ENCODE assay signal across 12 cellular contexts in genomic region chr4:10008208-10009005, GRCh38. TPM values are rescaled to one million over a fixed set of nuclear protein-coding genes. Genes with fewer than 3 reads are reported as not detected.
A peak's percentile ranks its signal among the peaks of the same experiment; 100 is the strongest.
DNase-seq lines count a peak whose midpoint lies in the region; ATAC-seq and TF ChIP-seq lines count a peak whose summit lies in the region.
"Had no signal": no experiment of that assay in that cellular context is flagged by ENCODE, and none has a peak within 500 bp of the region (broad histone marks: within the 10 kb centered on the region; RNA-seq: fewer than 3 reads in every experiment).

No MANE protein-coding gene starts in this region.

- TF ChIP-seq EP300 in SK-N-SH (IDR thresholded peaks at IDR 0.05; ENCODE audit: borderline replicate concordance in 1 of 2, low read depth in 1 of 2, low read length in 1 of 2): peak in 1 of 2 experiments; percentile 89; a peak in 2 of 4 replicates

- DNase-seq in heart left ventricle (peak in 1 of 5 donors; percentile 49), Right ventricle myocardium superior (no peak), SK-N-SH (peak; percentile 63), left ventricle myocardium superior (peak; percentile 41), retina (no peak), NCI-H128 (lab: John Stamatoyannopoulos, UW; ENCODE audit: unreplicated experiment) (no peak)
- DNase-seq: activated T-cell treated with anti-CD3 and anti-CD28 coated beads, Interleukin-2, amount 50 U/mL, for 72 hours; RPMI8226 had no signal

- CTCF ChIA-PET in SK-N-SH (lab: Yijun Ruan, JAX): interaction anchor here (1.2 to 12.7 kb wide), 5 partner anchors 9 to 245 kb away, joined by 3 to 205 read pairs (median 4); no protein-coding TSS in a partner anchor

- no peak for TF ChIP-seq RAD21 in SK-N-SH (IDR thresholded peaks at IDR 0.05; ENCODE audit: low read length)

- ATAC-seq in heart left ventricle: peak in 3 of 4 donors; percentile 25 to 43 (median 34)
- no peak for ATAC-seq in Right ventricle myocardium superior (ENCODE audit: poor library complexity)
- ATAC-seq in left ventricle myocardium superior: peak; percentile 59
- no peak for ATAC-seq in GM19395 (IDR thresholded peaks at IDR 0.05; ENCODE audit: unreplicated experiment)
- ATAC-seq in GM18909 (IDR thresholded peaks at IDR 0.05; ENCODE audit: poor library complexity, unreplicated experiment): no peak

- no peaks in the 10 kb centered on the region for H3K9me3 ChIP-seq in heart left ventricle
- no peaks in the 10 kb centered on the region for H3K9me3 ChIP-seq in SK-N-SH
- H3K9me3 ChIP-seq: HAP-1 had no signal

- H3K27ac ChIP-seq in heart left ventricle (peak overlapping the region in 3 of 12 donors; percentile 7 to 16 (median 14)), SK-N-SH (ENCODE audit: low read depth in 2 of 2, low read length in 1 of 2) (peak overlapping the region in 1 of 2 experiments; percentile 96; a peak in 2 of 4 replicates)
- H3K27ac ChIP-seq: VCaP had no signal

- no peak overlapping the region for H3K9ac ChIP-seq in SK-N-SH

- no peaks in the 10 kb centered on the region for H3F3A ChIP-seq in SK-N-SH (replicated peaks; ENCODE audit: insufficient read depth)

- TF ChIP-seq POLR2A in heart left ventricle (IDR thresholded peaks at IDR 0.05): no peak

- H3K4me3 ChIP-seq in heart left ventricle: no peak overlapping the region
- H3K4me3 ChIP-seq in SK-N-SH (ENCODE audit: low read depth in 2 of 2, low read length in 1 of 2): no peak overlapping the region
- H3K4me3 ChIP-seq: HAP-1 had no signal

- no peaks in the 10 kb centered on the region for H4K20me1 ChIP-seq in SK-N-SH (ENCODE audit: insufficient read depth)

- POLR2A ChIA-PET in SK-N-SH (lab: Yijun Ruan, JAX): interaction anchor here (0.6 to 1.3 kb wide), 2 partner anchors 29 to 72 kb away, joined by 3 to 4 read pairs; no protein-coding TSS in a partner anchor

- H2AFZ ChIP-seq in SK-N-SH (ENCODE audit: low read depth): no peak overlapping the region

- H3K36me3 ChIP-seq in heart left ventricle: no peaks in the 10 kb centered on the region
- no peaks in the 10 kb centered on the region for H3K36me3 ChIP-seq in SK-N-SH (replicated peaks in 1 of 2; ENCODE audit: control insufficient read depth in 1 of 2, insufficient read depth in 2 of 2, low read length in 1 of 2)
- H3K36me3 ChIP-seq: HAP-1 had no signal

- intact Hi-C loops in heart left ventricle (cut with DNase I): loop anchor here in 3 of 10 donors (2.0 to 10.0 kb wide), 3 partner anchors 104 to 244 kb away; no protein-coding TSS in a partner anchor
- intact Hi-C loops in Right ventricle myocardium superior (cut with DNase I): no loop called here
- intact Hi-C loops in left ventricle myocardium superior (cut with micrococcal nuclease): no loop called here

- H3K4me2 ChIP-seq in SK-N-SH: no peak overlapping the region

- WGBS in heart left ventricle, 4 donors: 46 to 72% (median 65%) methylated on average over 6 of the region's 6 CpGs
- 20% methylated on average over 4 of the region's 6 CpGs for WGBS in SK-N-SH (ENCODE audit: low lambda C conversion rate)

- no peak for TF ChIP-seq CTCF in heart left ventricle (IDR thresholded peaks at IDR 0.05)
- TF ChIP-seq CTCF in SK-N-SH (IDR thresholded peaks at IDR 0.05): no peak

- H3K27me3 ChIP-seq in heart left ventricle (no peaks in the 10 kb centered on the region), SK-N-SH (ENCODE audit: insufficient read depth) (no peaks in the 10 kb centered on the region)

- H3K4me1 ChIP-seq in heart left ventricle (peaks cover 0 to 46% (median 25%) of the 10 kb centered on the region in 12 donors), SK-N-SH (ENCODE audit: control insufficient read depth in 1 of 2, insufficient read depth in 2 of 2, low read depth in 1 of 2, low read length in 1 of 2) (peaks cover 0 to 43% of the 10 kb centered on the region in 2 experiments; a peak in 2 of 4 replicates)
- H3K4me1 ChIP-seq: HAP-1 had no signal

- H3K79me2 ChIP-seq in SK-N-SH (ENCODE audit: insufficient read depth): no peaks in the 10 kb centered on the region

- no peaks in the 10 kb centered on the region for H3K9me2 ChIP-seq in SK-N-SH

TF ChIP-seq in SK-N-SH, 30 proteins besides CTCF, POLR2A, EP300 and RAD21 (continues in another document):
- TF ChIP-seq RXRA (IDR thresholded peaks at IDR 0.05; ENCODE audit: borderline replicate concordance, low read depth) (no peak), EZH2phosphoT487 (IDR thresholded peaks at IDR 0.05; ENCODE audit: borderline replicate concordance, low read depth) (no peak), ZBTB33 (IDR thresholded peaks at IDR 0.05; ENCODE audit: borderline replicate concordance, low read depth) (no peak), FOXJ3 (CRISPR knock-in tag; IDR thresholded peaks at IDR 0.05) (peak; percentile 44), GABPA (IDR thresholded peaks at IDR 0.05; ENCODE audit: low read depth) (no peak), MXI1 (IDR thresholded peaks at IDR 0.05; ENCODE audit: low read depth, low read length) (0 out of 2 replicates have a peak, but pooled peaks have one; percentile 31), MAX (IDR thresholded peaks at IDR 0.05; ENCODE audit: low read depth) (no peak), SMC3 (IDR thresholded peaks at IDR 0.05; ENCODE audit: low read depth, low read length) (no peak), POLR2AphosphoS5 (IDR thresholded peaks at IDR 0.05; ENCODE audit: low read depth, low read length) (no peak), TCF12 (IDR thresholded peaks at IDR 0.05) (no peak), RCOR1 (IDR thresholded peaks at IDR 0.05; ENCODE audit: low read length) (peak; percentile 83), GATA2 (CRISPR knock-in tag; IDR thresholded peaks at IDR 0.05) (peak; percentile 63), TEAD4 (IDR thresholded peaks at IDR 0.05; ENCODE audit: borderline replicate concordance, insufficient read depth) (no peak), ELF1 (IDR thresholded peaks at IDR 0.05) (no peak), FOSL2 (IDR thresholded peaks at IDR 0.05; ENCODE audit: borderline replicate concordance, low read depth) (no peak), NFIC (IDR thresholded peaks at IDR 0.05; ENCODE audit: borderline replicate concordance) (no peak), FOXM1 (IDR thresholded peaks at IDR 0.05; ENCODE audit: low read depth) (no peak), USF1 (IDR thresholded peaks at IDR 0.05; ENCODE audit: borderline replicate concordance, low read depth) (no peak), MEF2A (IDR thresholded peaks at IDR 0.05; ENCODE audit: borderline replicate concordance, low read depth) (no peak), PBX3 (IDR thresholded peaks at IDR 0.05) (no peak), NRF1 (IDR thresholded peaks at IDR 0.05; ENCODE audit: low read depth, low read length) (no peak), RFX5 (IDR thresholded peaks at IDR 0.05; ENCODE audit: low read length) (no peak), CHD2 (IDR thresholded peaks at IDR 0.05; ENCODE audit: low read length, partially characterized antibody) (peak; percentile 55)

RNA-seq across cellular contexts. Expression of gene SLC2A9, which starts 12.9 kb away (rescaled TPM):
- total RNA-seq in heart left ventricle (10 to 100 TPM in 1 of 9 donors, 1 to 10 TPM in 8; 1.6 to 15.1 (median 5.9) TPM), Right ventricle myocardium superior (8.8 TPM), left ventricle myocardium superior (7.1 TPM)
- polyA plus RNA-seq in heart left ventricle (1 to 10 TPM; 2.1 to 3.1 TPM), SK-N-SH (2012; rRNA removed) (not detected in 2 replicates)
- not detected in 2 replicates for polyA plus RNA-seq in SK-N-SH (2012; cell fraction: cytosol; rRNA removed)
- 0.02 and 0.04 TPM in 2 replicates for polyA plus RNA-seq in SK-N-SH (2012; cell fraction: nucleus; rRNA removed)

Comparison
In these comparisons a context has a peak if more than half of its experiments do, and no peak if none do; other contexts are left out.
1. ATAC-seq: peak in heart left ventricle (3 of 4) and left ventricle myocardium superior (single experiment); none in Right ventricle myocardium superior (single experiment), GM19395 (single experiment) and GM18909 (single experiment).
2. DNase-seq: peak in SK-N-SH (single experiment) and left ventricle myocardium superior (single experiment); none in Right ventricle myocardium superior (single experiment), retina (single experiment) and NCI-H128 (single experiment).